17 cellular contexts compared by ENCODE assay signal in the genomic region with DNA sequence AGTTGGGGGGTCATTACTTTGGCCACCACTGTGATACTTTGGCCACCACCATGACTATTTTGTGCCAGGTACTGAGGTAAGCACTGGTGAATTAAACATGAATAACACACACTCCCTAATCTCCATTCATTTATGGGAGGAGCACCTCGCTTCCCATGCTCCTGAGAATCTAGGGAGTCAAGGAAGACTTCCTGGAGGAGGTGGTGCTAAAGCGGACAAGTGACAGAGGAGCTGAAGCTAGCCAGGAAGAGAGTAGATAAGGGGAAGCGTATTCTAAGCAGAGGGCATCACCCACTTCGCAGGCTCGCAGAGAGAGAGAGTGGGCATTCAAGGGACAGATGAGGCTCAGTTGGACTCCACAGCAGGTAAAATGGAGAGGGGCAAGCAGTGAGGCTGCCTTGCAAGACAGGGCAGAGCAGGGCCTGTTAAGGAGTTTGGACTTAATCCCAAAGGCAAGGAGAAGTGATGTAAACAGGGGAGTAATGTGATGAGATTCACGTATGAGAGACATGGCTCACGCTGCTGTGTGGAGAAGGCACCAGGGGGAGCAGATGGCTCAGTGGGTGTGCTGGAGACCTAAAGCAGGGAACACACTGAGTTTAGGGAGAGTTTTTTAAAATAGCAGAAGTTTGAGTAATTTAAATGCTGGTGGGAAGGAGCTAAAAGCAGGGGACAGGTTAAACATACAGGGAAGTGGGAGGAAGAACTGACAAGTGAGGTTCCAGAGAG.
"Had no signal": no experiment of that assay in that cellular context is flagged by ENCODE, and none has a peak within 500 bp of the region (broad histone marks: within the 10 kb centered on the region; RNA-seq: fewer than 3 reads in every experiment).

No MANE protein-coding gene starts in this region.

- ATAC-seq: left colon, SK-N-SH treated with all-trans-retinoic acid at 6 μM for 48 hours had no signal

- H3K9me3 Mint-ChIP-seq: activated CD4-positive, alpha-beta T cell treated with anti-CD3 and anti-CD28 coated beads, Interleukin-2, amount 10 ng/mL, durations not matched to agents 24 days and 14 days; activated naive CD8-positive, alpha-beta T cell treated with anti-CD3 and anti-CD28 coated beads, Interleukin-2, amount 10 ng/mL, durations not matched to agents 7 days and 5 days; activated T-helper 1 cell treated with anti-CD3 and anti-CD28 coated beads, Interleukin-12 subunit alpha, Interleukin-12 subunit beta, Interleukin-2, Interleukin-4 antibody, amounts not matched to agents 30 ng/mL and 10 ng/mL and 1 ng/mL, durations not matched to agents 14 hours and 24 hours and 36 hours had no signal

- H3K27ac Mint-ChIP-seq: activated CD4-positive, alpha-beta T cell treated with anti-CD3 and anti-CD28 coated beads, Interleukin-2, amount 10 ng/mL, durations not matched to agents 24 days and 14 days; activated naive CD8-positive, alpha-beta T cell treated with anti-CD3 and anti-CD28 coated beads, Interleukin-2, amount 10 ng/mL, durations not matched to agents 7 days and 5 days; activated T-helper 1 cell treated with anti-CD3 and anti-CD28 coated beads, Interleukin-12 subunit alpha, Interleukin-12 subunit beta, Interleukin-2, Interleukin-4 antibody, amounts not matched to agents 30 ng/mL and 10 ng/mL and 1 ng/mL, durations not matched to agents 14 hours and 24 hours and 36 hours had no signal

- H3K27me3 Mint-ChIP-seq: activated CD4-positive, alpha-beta T cell treated with anti-CD3 and anti-CD28 coated beads, Interleukin-2, amount 10 ng/mL, durations not matched to agents 24 days and 14 days; activated naive CD8-positive, alpha-beta T cell treated with anti-CD3 and anti-CD28 coated beads, Interleukin-2, amount 10 ng/mL, durations not matched to agents 7 days and 5 days had no signal

- H3K4me1 Mint-ChIP-seq: activated CD4-positive, alpha-beta T cell treated with anti-CD3 and anti-CD28 coated beads, Interleukin-2, amount 10 ng/mL, durations not matched to agents 24 days and 14 days; activated naive CD8-positive, alpha-beta T cell treated with anti-CD3 and anti-CD28 coated beads, Interleukin-2, amount 10 ng/mL, durations not matched to agents 7 days and 5 days had no signal

- H3K36me3 Mint-ChIP-seq: activated naive CD8-positive, alpha-beta T cell treated with anti-CD3 and anti-CD28 coated beads, Interleukin-2, amount 10 ng/mL, durations not matched to agents 7 days and 5 days had no signal

- DNase-seq: activated CD4-positive, alpha-beta T cell treated with anti-CD3 and anti-CD28 coated beads, Interleukin-2, amount 10 ng/mL, durations not matched to agents 24 days and 14 days; activated CD4-positive, CD25-positive, alpha-beta regulatory T cell; activated CD8-positive, alpha-beta memory T cell treated with anti-CD3 and anti-CD28 coated beads, Interleukin-2, amount 50 U/mL, for 48 hours; activated naive CD4-positive, alpha-beta T cell; activated naive CD8-positive, alpha-beta T cell treated with anti-CD3 and anti-CD28 coated beads, Interleukin-2, amount 10 ng/mL, durations not matched to agents 7 days and 5 days; aorta; cerebellar nuclear complex; dermis blood vessel endothelial cell; erythroblast; left colon; midbrain; retina; stimulated activated naive CD4-positive, alpha-beta T cell treated with Interleukin-2 at 50 U/mL for 16 hours; substantia nigra; upper lobe of left lung had no signal

- H3K4me3 Mint-ChIP-seq: activated CD4-positive, alpha-beta T cell treated with anti-CD3 and anti-CD28 coated beads, Interleukin-2, amount 10 ng/mL, durations not matched to agents 24 days and 14 days; activated naive CD8-positive, alpha-beta T cell treated with anti-CD3 and anti-CD28 coated beads, Interleukin-2, amount 10 ng/mL, durations not matched to agents 7 days and 5 days; activated T-helper 1 cell treated with anti-CD3 and anti-CD28 coated beads, Interleukin-12 subunit alpha, Interleukin-12 subunit beta, Interleukin-2, Interleukin-4 antibody, amounts not matched to agents 30 ng/mL and 10 ng/mL and 1 ng/mL, durations not matched to agents 14 hours and 24 hours and 36 hours had no signal
